8 cellular contexts compared by ENCODE assay signal in the genomic region with DNA sequence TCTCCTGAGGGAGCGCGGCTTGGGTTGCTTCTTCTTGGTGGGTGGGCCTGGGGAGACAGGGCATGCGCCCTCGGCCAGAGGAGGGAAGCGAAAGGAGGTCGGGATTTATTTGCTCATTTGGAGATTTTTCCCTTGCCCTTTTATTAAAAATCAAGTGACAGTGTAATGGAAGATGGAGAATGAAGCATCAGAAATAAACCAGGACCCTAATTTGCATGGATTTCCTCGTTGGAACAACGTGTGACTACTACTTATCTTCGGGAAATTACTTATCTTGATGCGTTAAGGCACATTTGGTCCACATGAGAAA. TPM values are rescaled to one million over a fixed set of nuclear protein-coding genes. Genes with fewer than 3 reads are reported as not detected.
A peak's percentile ranks its signal among the peaks of the same experiment; 100 is the strongest.
DNase-seq lines count a peak whose midpoint lies in the region; ATAC-seq and TF ChIP-seq lines count a peak whose summit lies in the region.

No MANE protein-coding gene starts in this region.

- no peak for TF ChIP-seq POLR2A in ovary (IDR thresholded peaks at IDR 0.05)

- H3K4me1 ChIP-seq in ovary (ENCODE audit: insufficient read depth) = no peaks in the 10 kb centered on the region

- peak overlapping the region; percentile 60 for H3K9ac ChIP-seq in SU-DHL-6 (ENCODE audit: low read length)

- peak overlapping the region; percentile 72 for H3K4me2 ChIP-seq in SU-DHL-6 (ENCODE audit: low read depth, low read length, poor library complexity, severe bottlenecking)

- no peaks in the 10 kb centered on the region for H3K9me3 ChIP-seq in SU-DHL-6 (ENCODE audit: insufficient read depth, low read length)
- H3K9me3 ChIP-seq in ovary = no peaks in the 10 kb centered on the region

- intact Hi-C loops in ovary (cut with DNase I) = loop anchor here in 3 of 4 donors (2.0 to 10.0 kb wide), 3 partner anchors 151 to 203 kb away; partner anchors contain the start of gene SRD5A3 (in 2 of the 3)

- H3K27ac ChIP-seq in SU-DHL-6 (ENCODE audit: low read depth, low read length) = no peak overlapping the region
- peak overlapping the region; percentile 94 to 99 for H3K27ac ChIP-seq in ovary

- DNase-seq in DMS153 treated with DMSO at 0.1 percent for 48 hours (lab: John Stamatoyannopoulos, UW; ENCODE audit: unreplicated experiment) = peak; percentile 52
- no peak for DNase-seq in DMS153 (lab: John Stamatoyannopoulos, UW)
- peak in 1 of 2 donors; percentile 65 for DNase-seq in foreskin fibroblast
- peak in 3 of 5 donors; percentile 50 to 69 (median 63) for DNase-seq in ovary
- no peak for DNase-seq in MV-4-11 (lab: John Stamatoyannopoulos, UW)

- TF ChIP-seq EP300 in ovary (IDR thresholded peaks at IDR 0.05) = no peak

- peaks cover 7% of the 10 kb centered on the region; the same call in 1 of the 2 replicates for H3F3A ChIP-seq in SU-DHL-6 (ENCODE audit: insufficient read depth)

- H3K36me3 ChIP-seq in SU-DHL-6 (ENCODE audit: low read length) (no peaks in the 10 kb centered on the region), ovary (no peaks in the 10 kb centered on the region)

- 0 to 1% (median 1%) methylated on average over 10 of the region's 10 CpGs for WGBS in ovary, 3 donors

- TF ChIP-seq CTCF in SU-DHL-6 (IDR thresholded peaks at IDR 0.05; ENCODE audit: insufficient read depth, low read length, poor library complexity, severe bottlenecking) (no peak), foreskin fibroblast (IDR thresholded peaks at IDR 0.05; ENCODE audit: low read depth, low read length) (no peak), ovary (IDR thresholded peaks at IDR 0.05) (no peak)

- peak overlapping the region; percentile 84 for H2AFZ ChIP-seq in SU-DHL-6 (ENCODE audit: low read depth, low read length, severe bottlenecking)

- H3K79me2 ChIP-seq in SU-DHL-6 (ENCODE audit: insufficient read depth, low read length) = no peaks in the 10 kb centered on the region

- H3K9me2 ChIP-seq in SU-DHL-6 (replicated peaks; ENCODE audit: insufficient read depth, low read length) = no peaks in the 10 kb centered on the region

- 0 out of 2 replicates have a peak, but pooled peaks cover 3% of the 10 kb centered on the region for H4K20me1 ChIP-seq in SU-DHL-6 (ENCODE audit: low read depth, low read length)

- ATAC-seq in HG02678 (IDR thresholded peaks at IDR 0.05; ENCODE audit: unreplicated experiment) (no peak), GM21423 (IDR thresholded peaks at IDR 0.05; ENCODE audit: unreplicated experiment) (no peak)

- no peaks in the 10 kb centered on the region for H3K27me3 ChIP-seq in SU-DHL-6 (ENCODE audit: low read length)
- no peaks in the 10 kb centered on the region for H3K27me3 ChIP-seq in ovary

- H3K4me3 ChIP-seq in SU-DHL-6 (ENCODE audit: insufficient read depth, low read length, poor library complexity, severe bottlenecking) (peak overlapping the region; percentile 73), foreskin fibroblast (ENCODE audit: low read depth in 1 of 2, low read length in 2 of 2) (peak overlapping the region; percentile 65 to 92), ovary (peak overlapping the region; percentile 78)

RNA-seq across cellular contexts. Expression of gene CLOCK, which starts 0.7 kb away (rescaled TPM):
- total RNA-seq in ovary = 10 to 100 TPM; 16.1 to 36.4 (median 34.6) TPM
- 10 to 100 TPM in 1 of 2 donors, 1 to 10 TPM in 1; 5.4 to 12.5 TPM for polyA plus RNA-seq in ovary

RNA-seq across cellular contexts. Expression of gene PDCL2, which starts 44.6 kb away (rescaled TPM):
- total RNA-seq in ovary = not detected
- polyA plus RNA-seq in ovary = not detected

Comparison
In these comparisons a context has a peak if more than half of its experiments do, and no peak if none do; other contexts are left out.
1. DNase-seq: peak in DMS153 treated with DMSO at 0.1 percent for 48 hours (single experiment) and ovary (3 of 5); none in DMS153 (single experiment) and MV-4-11 (single experiment).
2. Peak in every context shown above with its lines, with median percentiles within 50 percentile points of each other: H3K4me3 ChIP-seq.